Comparison of ENCODE assay signal across 24 cellular contexts in genomic region chr17:13650096-13650675, GRCh38. TPM values are rescaled to one million over a fixed set of nuclear protein-coding genes. Genes with fewer than 3 reads are reported as not detected.
"Had no signal": no experiment of that assay in that cellular context is flagged by ENCODE, and none has a peak within 500 bp of the region (broad histone marks: within the 10 kb centered on the region; RNA-seq: fewer than 3 reads in every experiment).

No MANE protein-coding gene starts in this region.

- H3K27ac ChIP-seq: body of pancreas, cardiac muscle cell, gastrocnemius medialis, testis, VCaP had no signal

- H3K27me3 ChIP-seq: body of pancreas, cardiac muscle cell, gastrocnemius medialis, testis had no signal

- H3K36me3 ChIP-seq: cardiac muscle cell, gastrocnemius medialis had no signal

- H3K4me3 ChIP-seq: body of pancreas, cardiac muscle cell, gastrocnemius medialis, testis had no signal

- ATAC-seq: activated CD4-positive, CD25-positive, alpha-beta regulatory T cell treated with anti-CD3 and anti-CD28 coated beads, Interleukin-2, amount 50 U/mL, for 24 hours; activated CD8-positive, alpha-beta memory T cell treated with anti-CD3 and anti-CD28 coated beads, Interleukin-2, amount 10 ng/mL, durations not matched to agents 7 days and 5 days; body of pancreas; gastrocnemius medialis; left ventricle myocardium superior; sciatic nerve; T-helper 17 cell had no signal

- H3K4me1 ChIP-seq: body of pancreas, gastrocnemius medialis, testis had no signal

- FAIRE-seq: islet of Langerhans had no signal

- DNase-seq: activated CD4-positive, alpha-beta memory T cell treated with anti-CD3 and anti-CD28 coated beads, Interleukin-2, amount 10 ng/mL, durations not matched to agents 7 days and 5 days; activated CD4-positive, alpha-beta T cell treated with anti-CD3 and anti-CD28 coated beads, Interleukin-2, amount 10 ng/mL, durations not matched to agents 24 days and 14 days; activated CD8-positive, alpha-beta memory T cell treated with anti-CD3 and anti-CD28 coated beads, Interleukin-2, amount 10 ng/mL, durations not matched to agents 7 days and 5 days; activated gamma-delta T cell treated with Interleukin-2 at 50 U/mL for 16 hours; activated T-cell treated with anti-CD3 and anti-CD28 coated beads for 4 hours; anterior cingulate cortex; body of pancreas; effector CD4-positive, alpha-beta T cell; gastrocnemius medialis; hypothalamus; left ventricle myocardium superior; nucleus accumbens; posterior cingulate gyrus; stimulated activated CD4-positive, alpha-beta T cell treated with anti-CD3 and anti-CD28 coated beads, Interleukin-2, amount 100 ng/mL, for 48 hours; stimulated activated naive CD4-positive, alpha-beta T cell; SW 1271; T-helper 17 cell; testis; trophoblast cell had no signal

- H3K9me3 ChIP-seq: body of pancreas, gastrocnemius medialis, testis had no signal

RNA-seq across cellular contexts. Expression of gene HS3ST3A1, which starts 48.5 kb away (rescaled TPM):
- total RNA-seq: body of pancreas had no signal
